Comparison of ENCODE assay signal across 1 cellular context in the genomic region with DNA sequence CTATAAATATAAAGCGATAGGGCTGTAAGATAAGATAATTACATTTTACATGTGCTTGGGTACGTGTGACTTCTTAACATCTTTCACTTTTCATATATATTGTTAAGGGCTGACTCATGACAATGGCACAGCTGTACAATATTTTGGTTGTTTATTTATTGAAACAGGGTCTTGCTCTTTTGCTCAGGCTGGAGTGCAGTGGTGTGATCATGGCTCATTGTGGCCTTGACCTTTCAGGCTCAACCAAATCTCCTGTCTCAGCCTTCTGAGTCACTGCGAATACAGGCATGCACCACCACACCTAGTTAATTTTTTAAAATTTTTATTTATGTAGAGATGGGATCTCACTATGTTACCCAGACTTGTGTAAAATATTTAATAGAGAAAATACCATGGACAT.
TF ChIP-seq lines count a peak whose summit lies in the region.

No MANE protein-coding gene starts in this region.

TF ChIP-seq in HepG2, 621 proteins besides CTCF, POLR2A, EP300 and RAD21 (continued from another document and continues in another):
- TF ChIP-seq, protein P1, sequence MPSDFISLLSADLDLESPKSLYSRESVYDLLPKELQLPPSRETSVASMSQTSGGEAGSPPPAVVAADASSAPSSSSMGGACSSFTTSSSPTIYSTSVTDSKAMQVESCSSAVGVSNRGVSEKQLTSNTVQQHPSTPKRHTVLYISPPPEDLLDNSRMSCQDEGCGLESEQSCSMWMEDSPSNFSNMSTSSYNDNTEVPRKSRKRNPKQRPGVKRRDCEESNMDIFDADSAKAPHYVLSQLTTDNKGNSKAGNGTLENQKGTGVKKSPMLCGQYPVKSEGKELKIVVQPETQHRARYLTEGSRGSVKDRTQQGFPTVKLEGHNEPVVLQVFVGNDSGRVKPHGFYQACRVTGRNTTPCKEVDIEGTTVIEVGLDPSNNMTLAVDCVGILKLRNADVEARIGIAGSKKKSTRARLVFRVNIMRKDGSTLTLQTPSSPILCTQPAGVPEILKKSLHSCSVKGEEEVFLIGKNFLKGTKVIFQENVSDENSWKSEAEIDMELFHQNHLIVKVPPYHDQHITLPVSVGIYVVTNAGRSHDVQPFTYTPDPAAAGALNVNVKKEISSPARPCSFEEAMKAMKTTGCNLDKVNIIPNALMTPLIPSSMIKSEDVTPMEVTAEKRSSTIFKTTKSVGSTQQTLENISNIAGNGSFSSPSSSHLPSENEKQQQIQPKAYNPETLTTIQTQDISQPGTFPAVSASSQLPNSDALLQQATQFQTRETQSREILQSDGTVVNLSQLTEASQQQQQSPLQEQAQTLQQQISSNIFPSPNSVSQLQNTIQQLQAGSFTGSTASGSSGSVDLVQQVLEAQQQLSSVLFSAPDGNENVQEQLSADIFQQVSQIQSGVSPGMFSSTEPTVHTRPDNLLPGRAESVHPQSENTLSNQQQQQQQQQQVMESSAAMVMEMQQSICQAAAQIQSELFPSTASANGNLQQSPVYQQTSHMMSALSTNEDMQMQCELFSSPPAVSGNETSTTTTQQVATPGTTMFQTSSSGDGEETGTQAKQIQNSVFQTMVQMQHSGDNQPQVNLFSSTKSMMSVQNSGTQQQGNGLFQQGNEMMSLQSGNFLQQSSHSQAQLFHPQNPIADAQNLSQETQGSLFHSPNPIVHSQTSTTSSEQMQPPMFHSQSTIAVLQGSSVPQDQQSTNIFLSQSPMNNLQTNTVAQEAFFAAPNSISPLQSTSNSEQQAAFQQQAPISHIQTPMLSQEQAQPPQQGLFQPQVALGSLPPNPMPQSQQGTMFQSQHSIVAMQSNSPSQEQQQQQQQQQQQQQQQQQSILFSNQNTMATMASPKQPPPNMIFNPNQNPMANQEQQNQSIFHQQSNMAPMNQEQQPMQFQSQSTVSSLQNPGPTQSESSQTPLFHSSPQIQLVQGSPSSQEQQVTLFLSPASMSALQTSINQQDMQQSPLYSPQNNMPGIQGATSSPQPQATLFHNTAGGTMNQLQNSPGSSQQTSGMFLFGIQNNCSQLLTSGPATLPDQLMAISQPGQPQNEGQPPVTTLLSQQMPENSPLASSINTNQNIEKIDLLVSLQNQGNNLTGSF (CRISPR knock-in tag; IDR thresholded peaks at IDR 0.05): no peak
- TF ChIP-seq, protein P2, sequence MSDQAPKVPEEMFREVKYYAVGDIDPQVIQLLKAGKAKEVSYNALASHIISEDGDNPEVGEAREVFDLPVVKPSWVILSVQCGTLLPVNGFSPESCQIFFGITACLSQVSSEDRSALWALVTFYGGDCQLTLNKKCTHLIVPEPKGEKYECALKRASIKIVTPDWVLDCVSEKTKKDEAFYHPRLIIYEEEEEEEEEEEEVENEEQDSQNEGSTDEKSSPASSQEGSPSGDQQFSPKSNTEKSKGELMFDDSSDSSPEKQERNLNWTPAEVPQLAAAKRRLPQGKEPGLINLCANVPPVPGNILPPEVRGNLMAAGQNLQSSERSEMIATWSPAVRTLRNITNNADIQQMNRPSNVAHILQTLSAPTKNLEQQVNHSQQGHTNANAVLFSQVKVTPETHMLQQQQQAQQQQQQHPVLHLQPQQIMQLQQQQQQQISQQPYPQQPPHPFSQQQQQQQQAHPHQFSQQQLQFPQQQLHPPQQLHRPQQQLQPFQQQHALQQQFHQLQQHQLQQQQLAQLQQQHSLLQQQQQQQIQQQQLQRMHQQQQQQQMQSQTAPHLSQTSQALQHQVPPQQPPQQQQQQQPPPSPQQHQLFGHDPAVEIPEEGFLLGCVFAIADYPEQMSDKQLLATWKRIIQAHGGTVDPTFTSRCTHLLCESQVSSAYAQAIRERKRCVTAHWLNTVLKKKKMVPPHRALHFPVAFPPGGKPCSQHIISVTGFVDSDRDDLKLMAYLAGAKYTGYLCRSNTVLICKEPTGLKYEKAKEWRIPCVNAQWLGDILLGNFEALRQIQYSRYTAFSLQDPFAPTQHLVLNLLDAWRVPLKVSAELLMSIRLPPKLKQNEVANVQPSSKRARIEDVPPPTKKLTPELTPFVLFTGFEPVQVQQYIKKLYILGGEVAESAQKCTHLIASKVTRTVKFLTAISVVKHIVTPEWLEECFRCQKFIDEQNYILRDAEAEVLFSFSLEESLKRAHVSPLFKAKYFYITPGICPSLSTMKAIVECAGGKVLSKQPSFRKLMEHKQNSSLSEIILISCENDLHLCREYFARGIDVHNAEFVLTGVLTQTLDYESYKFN (CRISPR knock-in tag; conservative IDR thresholded peaks at IDR 0.05): 0 out of 2 replicates have a peak, but pooled peaks have one; percentile 21
- TF ChIP-seq, protein P3, sequence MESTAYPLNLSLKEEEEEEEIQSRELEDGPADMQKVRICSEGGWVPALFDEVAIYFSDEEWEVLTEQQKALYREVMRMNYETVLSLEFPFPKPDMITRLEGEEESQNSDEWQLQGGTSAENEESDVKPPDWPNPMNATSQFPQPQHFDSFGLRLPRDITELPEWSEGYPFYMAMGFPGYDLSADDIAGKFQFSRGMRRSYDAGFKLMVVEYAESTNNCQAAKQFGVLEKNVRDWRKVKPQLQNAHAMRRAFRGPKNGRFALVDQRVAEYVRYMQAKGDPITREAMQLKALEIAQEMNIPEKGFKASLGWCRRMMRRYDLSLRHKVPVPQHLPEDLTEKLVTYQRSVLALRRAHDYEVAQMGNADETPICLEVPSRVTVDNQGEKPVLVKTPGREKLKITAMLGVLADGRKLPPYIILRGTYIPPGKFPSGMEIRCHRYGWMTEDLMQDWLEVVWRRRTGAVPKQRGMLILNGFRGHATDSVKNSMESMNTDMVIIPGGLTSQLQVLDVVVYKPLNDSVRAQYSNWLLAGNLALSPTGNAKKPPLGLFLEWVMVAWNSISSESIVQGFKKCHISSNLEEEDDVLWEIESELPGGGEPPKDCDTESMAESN (CRISPR knock-in tag; conservative IDR thresholded peaks at IDR 0.05): no peak
- no peak for TF ChIP-seq FLYWCH1 (CRISPR knock-in tag; IDR thresholded peaks at IDR 0.05)
- TF ChIP-seq ZNF607 (CRISPR knock-in tag; IDR thresholded peaks at IDR 0.05; ENCODE audit: borderline replicate concordance): no peak
- no peak for TF ChIP-seq SP140L (CRISPR knock-in tag; IDR thresholded peaks at IDR 0.05; ENCODE audit: borderline replicate concordance)
- TF ChIP-seq, protein P4, sequence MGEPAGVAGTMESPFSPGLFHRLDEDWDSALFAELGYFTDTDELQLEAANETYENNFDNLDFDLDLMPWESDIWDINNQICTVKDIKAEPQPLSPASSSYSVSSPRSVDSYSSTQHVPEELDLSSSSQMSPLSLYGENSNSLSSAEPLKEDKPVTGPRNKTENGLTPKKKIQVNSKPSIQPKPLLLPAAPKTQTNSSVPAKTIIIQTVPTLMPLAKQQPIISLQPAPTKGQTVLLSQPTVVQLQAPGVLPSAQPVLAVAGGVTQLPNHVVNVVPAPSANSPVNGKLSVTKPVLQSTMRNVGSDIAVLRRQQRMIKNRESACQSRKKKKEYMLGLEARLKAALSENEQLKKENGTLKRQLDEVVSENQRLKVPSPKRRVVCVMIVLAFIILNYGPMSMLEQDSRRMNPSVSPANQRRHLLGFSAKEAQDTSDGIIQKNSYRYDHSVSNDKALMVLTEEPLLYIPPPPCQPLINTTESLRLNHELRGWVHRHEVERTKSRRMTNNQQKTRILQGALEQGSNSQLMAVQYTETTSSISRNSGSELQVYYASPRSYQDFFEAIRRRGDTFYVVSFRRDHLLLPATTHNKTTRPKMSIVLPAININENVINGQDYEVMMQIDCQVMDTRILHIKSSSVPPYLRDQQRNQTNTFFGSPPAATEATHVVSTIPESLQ (CRISPR knock-in tag; conservative IDR thresholded peaks at IDR 0.05): no peak
- TF ChIP-seq RFX5 (IDR thresholded peaks at IDR 0.05; ENCODE audit: low read depth, low read length): no peak
- TF ChIP-seq ZNF564 (CRISPR knock-in tag; IDR thresholded peaks at IDR 0.05): no peak
- TF ChIP-seq, protein P5, sequence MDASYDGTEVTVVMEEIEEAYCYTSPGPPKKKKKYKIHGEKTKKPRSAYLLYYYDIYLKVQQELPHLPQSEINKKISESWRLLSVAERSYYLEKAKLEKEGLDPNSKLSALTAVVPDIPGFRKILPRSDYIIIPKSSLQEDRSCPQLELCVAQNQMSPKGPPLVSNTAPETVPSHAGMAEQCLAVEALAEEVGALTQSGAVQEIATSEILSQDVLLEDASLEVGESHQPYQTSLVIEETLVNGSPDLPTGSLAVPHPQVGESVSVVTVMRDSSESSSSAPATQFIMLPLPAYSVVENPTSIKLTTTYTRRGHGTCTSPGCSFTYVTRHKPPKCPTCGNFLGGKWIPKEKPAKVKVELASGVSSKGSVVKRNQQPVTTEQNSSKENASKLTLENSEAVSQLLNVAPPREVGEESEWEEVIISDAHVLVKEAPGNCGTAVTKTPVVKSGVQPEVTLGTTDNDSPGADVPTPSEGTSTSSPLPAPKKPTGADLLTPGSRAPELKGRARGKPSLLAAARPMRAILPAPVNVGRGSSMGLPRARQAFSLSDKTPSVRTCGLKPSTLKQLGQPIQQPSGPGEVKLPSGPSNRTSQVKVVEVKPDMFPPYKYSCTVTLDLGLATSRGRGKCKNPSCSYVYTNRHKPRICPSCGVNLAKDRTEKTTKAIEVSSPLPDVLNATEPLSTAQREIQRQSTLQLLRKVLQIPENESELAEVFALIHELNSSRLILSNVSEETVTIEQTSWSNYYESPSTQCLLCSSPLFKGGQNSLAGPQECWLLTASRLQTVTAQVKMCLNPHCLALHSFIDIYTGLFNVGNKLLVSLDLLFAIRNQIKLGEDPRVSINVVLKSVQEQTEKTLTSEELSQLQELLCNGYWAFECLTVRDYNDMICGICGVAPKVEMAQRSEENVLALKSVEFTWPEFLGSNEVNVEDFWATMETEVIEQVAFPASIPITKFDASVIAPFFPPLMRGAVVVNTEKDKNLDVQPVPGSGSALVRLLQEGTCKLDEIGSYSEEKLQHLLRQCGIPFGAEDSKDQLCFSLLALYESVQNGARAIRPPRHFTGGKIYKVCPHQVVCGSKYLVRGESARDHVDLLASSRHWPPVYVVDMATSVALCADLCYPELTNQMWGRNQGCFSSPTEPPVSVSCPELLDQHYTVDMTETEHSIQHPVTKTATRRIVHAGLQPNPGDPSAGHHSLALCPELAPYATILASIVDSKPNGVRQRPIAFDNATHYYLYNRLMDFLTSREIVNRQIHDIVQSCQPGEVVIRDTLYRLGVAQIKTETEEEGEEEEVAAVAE (CRISPR knock-in tag; IDR thresholded peaks at IDR 0.05; ENCODE audit: borderline replicate concordance): no peak
- no peak for TF ChIP-seq SETDB1 (CRISPR knock-in tag; IDR thresholded peaks at IDR 0.05; ENCODE audit: borderline replicate concordance)
- peak; percentile 58 for TF ChIP-seq SALL1 (CRISPR knock-in tag; IDR thresholded peaks at IDR 0.05)
- no peak for TF ChIP-seq RFX1 (IDR thresholded peaks at IDR 0.05)
- TF ChIP-seq ZBTB7A (CRISPR knock-in tag; IDR thresholded peaks at IDR 0.05): no peak
- TF ChIP-seq STAT5B (CRISPR knock-in tag; IDR thresholded peaks at IDR 0.05): no peak
- TF ChIP-seq HNRNPL (IDR thresholded peaks at IDR 0.05; ENCODE audit: low read depth, low read length): no peak
- no peak for TF ChIP-seq HOXA7 (CRISPR knock-in tag; IDR thresholded peaks at IDR 0.05)
- no peak for TF ChIP-seq KLF11 (CRISPR knock-in tag; IDR thresholded peaks at IDR 0.05)
- peak; percentile 30; the same call in 1 of the 2 replicates for TF ChIP-seq HNF4A (CRISPR knock-in tag; IDR thresholded peaks at IDR 0.05)
- no peak for TF ChIP-seq SOX6 (IDR thresholded peaks at IDR 0.05)
- 0 out of 2 replicates have a peak, but pooled peaks have one; percentile 21 for TF ChIP-seq SOX6 (CRISPR knock-in tag; IDR thresholded peaks at IDR 0.05)
- peak; percentile 35; the same call in 1 of the 2 replicates for TF ChIP-seq GATAD2A (CRISPR knock-in tag; IDR thresholded peaks at IDR 0.05)
- TF ChIP-seq, protein P6, sequence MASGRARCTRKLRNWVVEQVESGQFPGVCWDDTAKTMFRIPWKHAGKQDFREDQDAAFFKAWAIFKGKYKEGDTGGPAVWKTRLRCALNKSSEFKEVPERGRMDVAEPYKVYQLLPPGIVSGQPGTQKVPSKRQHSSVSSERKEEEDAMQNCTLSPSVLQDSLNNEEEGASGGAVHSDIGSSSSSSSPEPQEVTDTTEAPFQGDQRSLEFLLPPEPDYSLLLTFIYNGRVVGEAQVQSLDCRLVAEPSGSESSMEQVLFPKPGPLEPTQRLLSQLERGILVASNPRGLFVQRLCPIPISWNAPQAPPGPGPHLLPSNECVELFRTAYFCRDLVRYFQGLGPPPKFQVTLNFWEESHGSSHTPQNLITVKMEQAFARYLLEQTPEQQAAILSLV (CRISPR knock-in tag; IDR thresholded peaks at IDR 0.05; ENCODE audit: borderline replicate concordance): no peak
- TF ChIP-seq THAP11 (CRISPR knock-in tag; IDR thresholded peaks at IDR 0.05): no peak
- TF ChIP-seq RARG (CRISPR knock-in tag; IDR thresholded peaks at IDR 0.05; ENCODE audit: low read depth): no peak
- TF ChIP-seq PHF8 (CRISPR knock-in tag; IDR thresholded peaks at IDR 0.05): no peak
- peak; percentile 85 for TF ChIP-seq NR2F6 (IDR thresholded peaks at IDR 0.05)
- peak; percentile 86 for TF ChIP-seq NR2F6 (CRISPR knock-in tag; IDR thresholded peaks at IDR 0.05)
- no peak for TF ChIP-seq NFE2L1 (CRISPR knock-in tag; IDR thresholded peaks at IDR 0.05; ENCODE audit: borderline replicate concordance)
- TF ChIP-seq ZNF335 (CRISPR knock-in tag; IDR thresholded peaks at IDR 0.05): no peak
- no peak for TF ChIP-seq ZNF841 (CRISPR knock-in tag; IDR thresholded peaks at IDR 0.05; ENCODE audit: borderline replicate concordance)
- TF ChIP-seq ARNTL (CRISPR knock-in tag; IDR thresholded peaks at IDR 0.05): no peak
- TF ChIP-seq, protein P7, sequence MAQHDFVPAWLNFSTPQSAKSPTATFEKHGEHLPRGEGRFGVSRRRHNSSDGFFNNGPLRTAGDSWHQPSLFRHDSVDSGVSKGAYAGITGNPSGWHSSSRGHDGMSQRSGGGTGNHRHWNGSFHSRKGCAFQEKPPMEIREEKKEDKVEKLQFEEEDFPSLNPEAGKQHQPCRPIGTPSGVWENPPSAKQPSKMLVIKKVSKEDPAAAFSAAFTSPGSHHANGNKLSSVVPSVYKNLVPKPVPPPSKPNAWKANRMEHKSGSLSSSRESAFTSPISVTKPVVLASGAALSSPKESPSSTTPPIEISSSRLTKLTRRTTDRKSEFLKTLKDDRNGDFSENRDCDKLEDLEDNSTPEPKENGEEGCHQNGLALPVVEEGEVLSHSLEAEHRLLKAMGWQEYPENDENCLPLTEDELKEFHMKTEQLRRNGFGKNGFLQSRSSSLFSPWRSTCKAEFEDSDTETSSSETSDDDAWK (CRISPR knock-in tag; IDR thresholded peaks at IDR 0.05): no peak
- TF ChIP-seq ZNF333 (CRISPR knock-in tag; IDR thresholded peaks at IDR 0.05; ENCODE audit: borderline replicate concordance): no peak
- 0 out of 2 replicates have a peak, but pooled peaks have one; percentile 13 for TF ChIP-seq TBX3 (IDR thresholded peaks at IDR 0.05; ENCODE audit: borderline replicate concordance)
- no peak for TF ChIP-seq ZBTB8A (CRISPR knock-in tag; IDR thresholded peaks at IDR 0.05; ENCODE audit: borderline replicate concordance, low read depth)
- TF ChIP-seq ZFP62 (CRISPR knock-in tag; IDR thresholded peaks at IDR 0.05): no peak
- TF ChIP-seq, protein P8, sequence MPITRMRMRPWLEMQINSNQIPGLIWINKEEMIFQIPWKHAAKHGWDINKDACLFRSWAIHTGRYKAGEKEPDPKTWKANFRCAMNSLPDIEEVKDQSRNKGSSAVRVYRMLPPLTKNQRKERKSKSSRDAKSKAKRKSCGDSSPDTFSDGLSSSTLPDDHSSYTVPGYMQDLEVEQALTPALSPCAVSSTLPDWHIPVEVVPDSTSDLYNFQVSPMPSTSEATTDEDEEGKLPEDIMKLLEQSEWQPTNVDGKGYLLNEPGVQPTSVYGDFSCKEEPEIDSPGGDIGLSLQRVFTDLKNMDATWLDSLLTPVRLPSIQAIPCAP (CRISPR knock-in tag; IDR thresholded peaks at IDR 0.05; ENCODE audit: low read depth): no peak
- no peak for TF ChIP-seq ZFP1 (CRISPR knock-in tag; IDR thresholded peaks at IDR 0.05)
- TF ChIP-seq NBN (conservative IDR thresholded peaks at IDR 0.05): no peak
